Comparison of ENCODE assay signal across 32 cellular contexts in the genomic region with DNA sequence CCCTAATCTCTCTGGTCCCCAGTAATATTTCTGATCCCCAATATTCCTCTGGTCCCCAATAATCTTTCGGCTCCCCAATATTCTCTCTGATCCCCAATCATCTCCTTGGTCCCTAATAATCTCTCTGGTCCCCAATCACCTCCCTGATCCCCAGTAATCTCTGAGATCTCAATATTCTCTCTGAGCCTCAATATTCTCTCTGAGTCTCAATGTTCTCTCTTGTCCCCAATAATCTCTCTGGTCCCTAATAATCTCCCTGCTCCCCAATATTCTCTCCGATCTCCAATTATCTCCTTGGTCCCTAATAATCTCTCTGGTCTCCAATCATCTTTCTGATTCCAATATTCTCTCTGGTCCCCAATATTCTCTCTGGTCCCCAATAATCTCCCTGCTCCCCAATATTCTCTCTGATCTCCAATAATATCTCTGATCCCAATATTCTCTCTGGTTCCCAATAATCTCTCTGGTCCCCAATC. TPM values are rescaled to one million over a fixed set of nuclear protein-coding genes. Genes with fewer than 3 reads are reported as not detected.
A peak's percentile ranks its signal among the peaks of the same experiment; 100 is the strongest.
DNase-seq lines count a peak whose midpoint lies in the region; ATAC-seq, FAIRE-seq and TF ChIP-seq lines count a peak whose summit lies in the region.
"Had no signal": no experiment of that assay in that cellular context is flagged by ENCODE, and none has a peak within 500 bp of the region (broad histone marks: within the 10 kb centered on the region; RNA-seq: fewer than 3 reads in every experiment).

No MANE protein-coding gene starts in this region.

- H3K9me3 ChIP-seq in GM12878 (replicated peaks; ENCODE audit: control insufficient read depth, insufficient read depth, low read length) = peaks cover 11% of the 10 kb centered on the region
- H3K9me3 ChIP-seq: colonic mucosa, mucosa of descending colon, pancreas, Peyer's patch had no signal

- H3K27ac Mint-ChIP-seq in activated CD4-positive, alpha-beta T cell treated with anti-CD3 and anti-CD28 coated beads for 36 hours = peak overlapping the region; percentile 11
- H3K27ac Mint-ChIP-seq in natural killer cell = peak overlapping the region; percentile 78 to 91

- RAD21 ChIA-PET in GM12878 (lab: Charles Lee; ENCODE audit: unreplicated experiment) = no interaction called here

- intact Hi-C loops in activated CD4-positive, alpha-beta T cell treated with anti-CD3 and anti-CD28 coated beads for 36 hours (cut with DNase I, micrococcal nuclease) = no loop called here
- intact Hi-C loops in GM12878 (cut with micrococcal nuclease; ENCODE audit: unreplicated experiment) (no loop called here), natural killer cell (cut with micrococcal nuclease) (no loop called here)

- CTCF ChIA-PET in activated CD4-positive, alpha-beta T cell treated with anti-CD3 and anti-CD28 coated beads for 36 hours (lab: Charles Lee) = no interaction called here
- CTCF ChIA-PET in GM12878 (lab: Yijun Ruan, JAX) = no interaction called here

- SMC1A ChIA-PET in GM12878 (lab: Charles Lee; ENCODE audit: uncharacterized antibody, unreplicated experiment) = no interaction called here

- no peaks in the 10 kb centered on the region for H4K20me1 ChIP-seq in GM12878 (ENCODE audit: control insufficient read depth, insufficient read depth)

- TF ChIP-seq RAD21 in GM12878 (IDR thresholded peaks at IDR 0.05; ENCODE audit: insufficient read depth, low read depth, low read length) = no peak

- H3K4me1 Mint-ChIP-seq in activated CD4-positive, alpha-beta T cell treated with anti-CD3 and anti-CD28 coated beads for 36 hours = peaks cover 52% of the 10 kb centered on the region
- peaks cover 48 to 57% of the 10 kb centered on the region in 2 donors for H3K4me1 Mint-ChIP-seq in natural killer cell
- H3K4me1 Mint-ChIP-seq: neural crest cell had no signal

- no peak overlapping the region for H3K4me2 ChIP-seq in GM12878 (ENCODE audit: control insufficient read depth, insufficient read depth)

- no peak overlapping the region for H3K4me3 Mint-ChIP-seq in activated CD4-positive, alpha-beta T cell treated with anti-CD3 and anti-CD28 coated beads for 36 hours
- H3K4me3 Mint-ChIP-seq in natural killer cell = no peak overlapping the region
- H3K4me3 Mint-ChIP-seq: activated T-helper 1 cell treated with anti-CD3 and anti-CD28 coated beads, Interleukin-12 subunit alpha, Interleukin-12 subunit beta, Interleukin-2, Interleukin-4 antibody, amounts not matched to agents 30 ng/mL and 10 ng/mL and 1 ng/mL, durations not matched to agents 14 hours and 24 hours and 36 hours; neural crest cell had no signal

- peaks cover 44% of the 10 kb centered on the region for H3K4me1 ChIP-seq in GM12878 (ENCODE audit: control insufficient read depth, insufficient read depth, low read length)
- H3K4me1 ChIP-seq: colonic mucosa, pancreas, Peyer's patch, suprapubic skin had no signal

- peak overlapping the region; percentile 40; the same call in 1 of the 2 replicates for H3K27ac ChIP-seq in GM12878 (ENCODE audit: control insufficient read depth, insufficient read depth)
- H3K27ac ChIP-seq: colonic mucosa, pancreas, Peyer's patch, suprapubic skin had no signal

- TF ChIP-seq POLR2A in GM12891 (IDR thresholded peaks at IDR 0.05; ENCODE audit: low read depth, low read length) (no peak), GM12878 (IDR thresholded peaks at IDR 0.05; ENCODE audit: low read depth, low read length) (no peak)

- no TSS peak for BruUV-seq in GM12878 (replicated peaks; lab: Mats Ljungman, UMichigan)

- peaks cover 27% of the 10 kb centered on the region for H3K36me3 Mint-ChIP-seq in activated CD4-positive, alpha-beta T cell treated with anti-CD3 and anti-CD28 coated beads for 36 hours (ENCODE audit: low read depth)
- no peaks in the 10 kb centered on the region for H3K36me3 Mint-ChIP-seq in natural killer cell

- peaks cover 2 to 4% of the 10 kb centered on the region in 2 experiments; a peak in 2 of 4 replicates for H3K36me3 ChIP-seq in GM12878 (ENCODE audit: control insufficient read depth in 2 of 2, insufficient read depth in 2 of 2, low read length in 1 of 2)
- H3K36me3 ChIP-seq: colonic mucosa, pancreas, Peyer's patch, suprapubic skin had no signal

- no peak for TF ChIP-seq EP300 in GM12878 (IDR thresholded peaks at IDR 0.05; ENCODE audit: borderline replicate concordance in 1 of 2, control insufficient read depth in 1 of 2, low read depth in 2 of 2, low read length in 2 of 2)

- peaks cover 3% of the 10 kb centered on the region for H3K9me3 Mint-ChIP-seq in activated CD4-positive, alpha-beta T cell treated with anti-CD3 and anti-CD28 coated beads for 36 hours (ENCODE audit: low read depth)
- H3K9me3 Mint-ChIP-seq in natural killer cell = no peaks in the 10 kb centered on the region

- DNase-seq in activated CD4-positive, alpha-beta T cell treated with anti-CD3 and anti-CD28 coated beads for 36 hours = no peak
- DNase-seq in activated CD4-positive, alpha-beta T cell treated with anti-CD3 and anti-CD28 coated beads for 4 hours = no peak
- DNase-seq in GM12891 (ENCODE audit: insufficient read length, low spot score) (no peak), GM12878 (ENCODE audit: low read depth, low spot score) (no peak), natural killer cell (no peak), amygdala (lab: John Stamatoyannopoulos, UW) (no peak), NCI-H2107 (lab: John Stamatoyannopoulos, UW) (no peak)
- DNase-seq: 8988T; activated CD4-positive, alpha-beta T cell treated with anti-CD3 and anti-CD28 coated beads, Interleukin-2, amount 50 U/mL, for 4 hours; activated naive CD4-positive, alpha-beta T cell treated with anti-CD3 and anti-CD28 coated beads, Interleukin-2, amount 50 U/mL, for 16 hours; aorta; colonic mucosa; DMS153; effector memory CD4-positive, alpha-beta T cell; erythroblast; hypothalamus; left cardiac atrium; mucosa of descending colon; NCI-H146; NCI-H748 treated with DMSO at 0.1 percent for 48 hours; pancreas; Peyer's patch; retina; SIG-M5; stimulated activated naive CD4-positive, alpha-beta T cell had no signal

- WGBS in GM12878 (ENCODE audit: insufficient coverage, insufficient replicate concordance, low lambda C conversion rate, missing lambda C conversion rate) = 100% methylated on average over 2 of the region's 2 CpGs

- ATAC-seq in activated CD4-positive, alpha-beta T cell treated with anti-CD3 and anti-CD28 coated beads for 36 hours = no peak
- ATAC-seq in GM12878 (no peak), natural killer cell (no peak), HG02852 (IDR thresholded peaks at IDR 0.05; ENCODE audit: unreplicated experiment) (no peak)
- ATAC-seq: HCT116, left cardiac atrium, mucosa of descending colon, pancreas had no signal

- H3K4me3 ChIP-seq in GM12878 = peak overlapping the region; percentile 23; the same call in 1 of the 2 replicates
- H3K4me3 ChIP-seq: colonic mucosa, lung, mucosa of descending colon, pancreas, Peyer's patch, suprapubic skin had no signal

- H3K27me3 Mint-ChIP-seq in activated CD4-positive, alpha-beta T cell treated with anti-CD3 and anti-CD28 coated beads for 36 hours = no peaks in the 10 kb centered on the region
- H3K27me3 Mint-ChIP-seq in natural killer cell (ENCODE audit: low read depth in 2 of 2) = no peaks in the 10 kb centered on the region

- H2AFZ ChIP-seq in GM12878 (ENCODE audit: control insufficient read depth, low read depth, low read length) = no peak overlapping the region

- FAIRE-seq in GM12891 (lab: Jason Lieb, UNC) (peak; percentile 23), GM12878 (lab: Jason Lieb, UNC) (no peak)
- FAIRE-seq: bronchial epithelial cell, pancreas had no signal

- no peak overlapping the region for H3K9ac ChIP-seq in GM12878 (ENCODE audit: control insufficient read depth, insufficient read depth, low read length)

- in situ Hi-C loops in GM12878 (cut with MboI) = no loop called here

- no peaks in the 10 kb centered on the region for H3K27me3 ChIP-seq in GM12878 (replicated peaks in 1 of 2; ENCODE audit: control insufficient read depth in 2 of 2, insufficient read depth in 2 of 2, low read length in 1 of 2)
- H3K27me3 ChIP-seq: colonic mucosa, pancreas, Peyer's patch, suprapubic skin had no signal

- TF ChIP-seq CTCF in GM12878 (IDR thresholded peaks at IDR 0.05 in 2 of 3, conservative IDR thresholded peaks at IDR 0.05 in 1 of 3; ENCODE audit: control insufficient read depth in 2 of 3, extremely low read depth in 1 of 3, insufficient read depth in 1 of 3, low read depth in 3 of 3, low read length in 3 of 3) = no peak
- TF ChIP-seq CTCF in natural killer cell (IDR thresholded peaks at IDR 0.05) = no peak

- H3K79me2 ChIP-seq in GM12878 (ENCODE audit: control insufficient read depth, insufficient read depth, low read length) = peaks cover 43% of the 10 kb centered on the region

- POLR2A ChIA-PET in activated CD4-positive, alpha-beta T cell treated with anti-CD3 and anti-CD28 coated beads for 36 hours (lab: Charles Lee) = no interaction called here
- POLR2A ChIA-PET in GM12878 (lab: Charles Lee) = no interaction called here

TF ChIP-seq in GM12891, 5 proteins besides CTCF, POLR2A, EP300 and RAD21:
- TF ChIP-seq POLR2AphosphoS5 (IDR thresholded peaks at IDR 0.05; ENCODE audit: low read depth, low read length) = no peak
- no peak for TF ChIP-seq TAF1 (IDR thresholded peaks at IDR 0.05; ENCODE audit: low read depth, low read length)

RNA-seq across cellular contexts. Expression of a gene that starts 17.9 kb away (rescaled TPM):
- 10 to 100 TPM; 19.8 to 21.2 TPM for total RNA-seq in activated CD4-positive, alpha-beta T cell treated with anti-CD3 and anti-CD28 coated beads for 36 hours
- 42.6 TPM for polyA plus RNA-seq in GM12891 (2012; ENCODE audit: low read depth, missing spikeins)
- total RNA-seq in GM12878 (2013; cell fraction: nucleolus; rRNA removed) = 85.1 and 89.7 TPM in 2 replicates
- 34.0 and 44.7 TPM in 2 replicates for total RNA-seq in GM12878 (2014; rRNA removed)
- 28.8 and 29.7 TPM in 2 replicates for total RNA-seq in GM12878 (2014; rRNA removed; fragmentation: Illumina TruSeq; extraction: Trizol)
- total RNA-seq in GM12878 (2021) = 61.3 and 61.8 TPM in 2 replicates
- 30.9 TPM for polyA plus RNA-seq in GM12878 (2011; ENCODE audit: low read depth)
- 20.4 and 31.1 TPM in 2 replicates for polyA plus RNA-seq in GM12878 (2011; rRNA removed)
- 41.3 and 52.8 TPM in 2 replicates for polyA plus RNA-seq in GM12878 (2011; cell fraction: cytosol; rRNA removed)
- polyA plus RNA-seq in GM12878 (2011; cell fraction: nucleus; rRNA removed) = 29.2 and 35.1 TPM in 2 replicates
- polyA plus RNA-seq in GM12878 (2012) = 41.7 and 45.3 TPM in 2 replicates
- 27.5 and 30.5 TPM in 2 replicates for polyA plus RNA-seq in GM12878 (2014; fragmentation: Illumina TruSeq; extraction: Trizol)
- 1 to 10 TPM; 2.0 to 4.0 TPM for polyA plus RNA-seq in GM12878 (2014; fragmentation: Nextera tagmentation; extraction: Ambion mirVana)
- 41.8 and 49.0 TPM in 2 replicates for polyA plus RNA-seq in GM12878 (2014; rRNA removed)
- polyA plus RNA-seq in GM12878 (2016; fragmentation: Nextera tagmentation; extraction: Ambion mirVana) = 10 to 100 TPM; 62.7 to 64.4 TPM
- polyA minus RNA-seq in GM12878 (2011; rRNA and poly(A)+ RNA removed) = 37.7 and 60.0 TPM in 2 replicates
- 26.7 and 36.8 TPM in 2 replicates for polyA minus RNA-seq in GM12878 (2011; cell fraction: cytosol; rRNA and poly(A)+ RNA removed)
- 20.7 and 34.7 TPM in 2 replicates for polyA minus RNA-seq in GM12878 (2011; cell fraction: nucleus; rRNA and poly(A)+ RNA removed)
- 100 to 1,000 TPM in 2 of 3 donors, 10 to 100 TPM in 1; 73.7 to 114 (median 107) TPM for total RNA-seq in natural killer cell
- total RNA-seq: bronchial epithelial cell, neural crest cell had no signal
